Comparison of ENCODE assay signal across 1 cellular context in genomic region chr2:216169087-216169486, GRCh38.
TF ChIP-seq lines count a peak whose summit lies in the region.

No MANE protein-coding gene starts in this region.

TF ChIP-seq in IMR-90, 13 proteins besides CTCF, POLR2A, EP300 and RAD21 (continued from another document):
- TF ChIP-seq USF2 (IDR thresholded peaks at IDR 0.05; ENCODE audit: low read depth, low read length), result no peak
